ENCODE assay signal across 8 cellular contexts in the genomic region with DNA sequence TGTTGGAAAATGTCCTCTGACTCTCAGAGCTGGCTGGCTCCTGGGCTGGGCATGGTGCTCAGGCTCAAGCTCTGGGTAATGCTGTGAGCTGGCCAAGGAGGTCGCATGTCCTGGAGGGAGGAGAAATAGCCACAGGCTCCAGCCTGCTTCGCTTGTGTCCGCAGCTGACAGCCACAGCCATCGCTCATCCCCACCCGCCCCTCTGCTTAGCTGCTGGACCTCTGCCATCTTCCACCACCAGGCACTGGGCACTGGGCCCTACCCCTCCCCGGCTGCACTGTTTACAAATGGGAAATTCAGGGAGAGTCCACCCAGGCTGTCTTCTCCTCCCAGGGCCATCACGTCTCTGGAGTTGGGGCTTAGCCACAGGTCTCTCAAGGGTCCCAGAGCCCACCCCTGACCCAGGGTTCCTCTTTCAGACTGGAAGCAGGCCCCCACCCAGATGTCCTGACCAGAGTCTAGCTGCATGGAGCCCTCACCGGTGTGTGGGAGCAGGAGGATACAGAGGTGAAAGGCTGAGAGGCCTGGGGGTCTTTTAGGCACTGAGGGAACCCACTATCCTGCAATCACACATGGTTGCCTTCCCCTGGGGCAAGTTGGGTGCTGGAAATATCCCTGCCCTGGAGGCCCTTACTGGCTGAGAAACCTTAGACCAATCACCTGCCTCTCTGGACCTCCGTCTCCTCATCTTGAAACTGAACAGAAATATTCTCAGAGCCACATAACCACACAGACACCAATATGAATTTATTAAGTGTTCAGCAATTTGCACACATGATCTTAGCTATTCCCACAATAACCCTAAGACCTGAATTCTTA.
DNase-seq lines count a peak whose midpoint lies in the region; ATAC-seq and FAIRE-seq lines count a peak whose summit lies in the region.

No MANE protein-coding gene starts in this region.

- peak; percentile 40 for DNase-seq in RCC 7860 (ENCODE audit: low spot score)
- peak; percentile 86 to 99 (median 95) for DNase-seq in head of caudate nucleus
- peak; percentile 76 for DNase-seq in sciatic nerve (ENCODE audit: low spot score)
- no peak for DNase-seq in stimulated activated CD4-positive, alpha-beta T cell treated with anti-CD3 and anti-CD28 coated beads, Interleukin-2, amount 100 ng/mL, for 48 hours
- no peak for DNase-seq in NCI-H82 treated with DMSO at 0.1 percent for 48 hours (lab: John Stamatoyannopoulos, UW; ENCODE audit: unreplicated experiment)
- DNase-seq in KG1 (lab: John Stamatoyannopoulos, UW), result no peak

- intact Hi-C loops in head of caudate nucleus (cut with DNase I) (loop anchor here (10.0 kb wide), 1 partner anchor 477 kb away; no protein-coding TSS in a partner anchor), sciatic nerve (cut with DNase I) (loop anchor here (5.0 to 10.0 kb wide), 2 partner anchors 107 to 274 kb away; no protein-coding TSS in a partner anchor)

- ATAC-seq in GM18517 (IDR thresholded peaks at IDR 0.05; ENCODE audit: unreplicated experiment) (peak; percentile 67), HG02623 (IDR thresholded peaks at IDR 0.05; ENCODE audit: unreplicated experiment) (peak; percentile 64), sciatic nerve (peak; percentile 87)

- FAIRE-seq in RCC 7860 (lab: Jason Lieb, UNC), result no peak

Comparison
In these comparisons a context has a peak if more than half of its experiments do, and no peak if none do; other contexts are left out.
1. DNase-seq: peak in RCC 7860 (single experiment), head of caudate nucleus (42 of 42) and sciatic nerve (single experiment); none in stimulated activated CD4-positive, alpha-beta T cell treated with anti-CD3 and anti-CD28 coated beads, Interleukin-2, amount 100 ng/mL, for 48 hours (0 of 2), NCI-H82 treated with DMSO at 0.1 percent for 48 hours (single experiment) and KG1 (single experiment).
2. Peak in every context shown above with its lines, with median percentiles within 50 percentile points of each other: ATAC-seq.